In the genomic region with DNA sequence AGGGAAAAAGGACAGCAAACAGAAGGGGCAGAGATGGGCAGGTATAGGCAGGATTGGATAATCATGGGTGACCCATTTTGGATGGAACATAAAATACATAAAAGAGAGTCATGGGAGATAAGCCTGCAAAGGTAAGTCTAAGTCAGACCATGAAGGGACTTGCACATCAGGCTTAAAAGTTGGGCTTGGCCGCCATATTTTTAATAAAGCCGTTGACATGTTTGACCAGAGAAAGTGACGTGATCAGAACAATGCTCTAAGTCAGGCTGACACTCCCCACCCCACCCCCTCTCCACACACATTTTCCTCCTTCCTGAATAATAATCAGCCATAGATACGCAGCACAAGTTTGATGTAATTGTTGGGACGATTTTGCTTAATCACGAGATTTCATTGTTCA, we compare ENCODE assay signal across 33 cellular contexts. TPM values are rescaled to one million over a fixed set of nuclear protein-coding genes. Genes with fewer than 3 reads are reported as not detected.
DNase-seq lines count a peak whose midpoint lies in the region; ATAC-seq, FAIRE-seq and TF ChIP-seq lines count a peak whose summit lies in the region.
"Had no signal": no experiment of that assay in that cellular context is flagged by ENCODE, and none has a peak within 500 bp of the region (broad histone marks: within the 10 kb centered on the region; RNA-seq: fewer than 3 reads in every experiment).

No MANE protein-coding gene starts in this region.

- H3K9me1 ChIP-seq in K562 (ENCODE audit: control insufficient read depth, insufficient read depth, low read length): no peaks in the 10 kb centered on the region

- H3K4me3 ChIP-seq in K562: no peak overlapping the region
- H3K4me3 ChIP-seq in esophagus muscularis mucosa: no peak overlapping the region
- H3K4me3 ChIP-seq: A549; BLaER1; BLaER1 treated with 17β-estradiol and CSF1 and Interleukin-3, amounts not matched to agents 10 nM and 100 nM had no signal

- H3K9me3 ChIP-seq in K562 (replicated peaks; ENCODE audit: control insufficient read depth, insufficient read depth, low read depth, low read length) (peaks cover 20% of the 10 kb centered on the region), esophagus muscularis mucosa (peaks cover 0 to 14% (median 4%) of the 10 kb centered on the region in 4 donors)
- H3K9me3 ChIP-seq: BE2C, Caco-2 had no signal

- intact Hi-C loops in K562 (cut with micrococcal nuclease) (loop anchor here (1.0 to 2.0 kb wide), 2 partner anchors 40 to 73 kb away; no protein-coding TSS in a partner anchor), esophagus muscularis mucosa (cut with DNase I) (no loop called here)

- DNase-seq in HTR-8/SVneo (ENCODE audit: insufficient read length, low spot score): no peak
- DNase-seq in K562 (ENCODE audit: extremely low read depth in 1 of 4, low spot score in 3 of 4): no peak
- peak; percentile 39 for DNase-seq in esophagus muscularis mucosa (ENCODE audit: extremely low spot score)
- no peak for DNase-seq in activated T-cell treated with anti-CD3 and anti-CD28 coated beads, Interleukin-2, amount 50 U/mL, for 1 hour
- DNase-seq in NCI-H146 (lab: John Stamatoyannopoulos, UW): no peak
- DNase-seq: 8988T; ACHN; AML-193; BE2C; C1 segment of cervical spinal cord; Caco-2; Calu3; CD4-positive, alpha-beta memory T cell; CD4-positive, alpha-beta T cell; CD4-positive, CD25-positive, alpha-beta regulatory T cell; CD8-positive, alpha-beta memory T cell; CD8-positive, alpha-beta T cell; COR-L47; DMS 273 treated with DMSO at 0.1 percent for 48 hours; DMS153; DMS53; DMS79; DMS79 treated with DMSO at 0.1 percent for 48 hours; DND-41; EL had no signal

- TF ChIP-seq RAD21 in K562 (CRISPR knock-in tag; conservative IDR thresholded peaks at IDR 0.05 in 1 of 2, IDR thresholded peaks at IDR 0.05 in 1 of 2): no peak

- H3K4me2 ChIP-seq in K562 (ENCODE audit: insufficient read depth, low read length): peak overlapping the region; percentile 61
- H3K4me2 ChIP-seq: A549; BLaER1; BLaER1 treated with 17β-estradiol and CSF1 and Interleukin-3, amounts not matched to agents 10 nM and 100 nM had no signal

- H3K36me3 ChIP-seq in K562 (ENCODE audit: control insufficient read depth, insufficient read depth, low read length): peaks cover 2% of the 10 kb centered on the region; the same call in 2 of the 3 replicates
- no peaks in the 10 kb centered on the region for H3K36me3 ChIP-seq in esophagus muscularis mucosa
- H3K36me3 ChIP-seq: BE2C; BLaER1; BLaER1 treated with 17β-estradiol and CSF1 and Interleukin-3, amounts not matched to agents 10 nM and 100 nM had no signal

- ATAC-seq in K562 (peak; percentile 20), GM18498 (IDR thresholded peaks at IDR 0.05; ENCODE audit: unreplicated experiment) (no peak)
- ATAC-seq: A549; CD8-positive, alpha-beta T cell had no signal

- 16% methylated on average over 6 of the region's 6 CpGs for WGBS in K562 (ENCODE audit: insufficient coverage, low coverage, missing lambda C conversion rate)
- WGBS in esophagus muscularis mucosa: 76% methylated on average over 6 of the region's 6 CpGs

- H4K20me1 ChIP-seq in K562 (replicated peaks; ENCODE audit: control insufficient read depth, insufficient read depth, low read length): no peaks in the 10 kb centered on the region
- H4K20me1 ChIP-seq: BLaER1; BLaER1 treated with 17β-estradiol and CSF1 and Interleukin-3, amounts not matched to agents 10 nM and 100 nM had no signal

- no peaks in the 10 kb centered on the region for H3K27me3 ChIP-seq in K562 (ENCODE audit: control insufficient read depth in 2 of 2, insufficient read depth in 2 of 2, low read length in 2 of 2)
- H3K27me3 ChIP-seq in esophagus muscularis mucosa: no peaks in the 10 kb centered on the region
- H3K27me3 ChIP-seq: BLaER1; BLaER1 treated with 17β-estradiol and CSF1 and Interleukin-3, amounts not matched to agents 10 nM and 100 nM had no signal

- peak overlapping the region; percentile 66 for H3K27ac ChIP-seq in K562 (ENCODE audit: extremely low read depth, low read depth, low read length)
- no peak overlapping the region for H3K27ac ChIP-seq in esophagus muscularis mucosa (replicated peaks in 1 of 4)
- H3K27ac ChIP-seq: 22Rv1; A549; BLaER1; BLaER1 treated with 17β-estradiol and CSF1 and Interleukin-3, amounts not matched to agents 10 nM and 100 nM; C4-2B had no signal

- POLR2A ChIA-PET in K562 (lab: Yijun Ruan, JAX): no interaction called here

- in situ Hi-C loops in K562 (cut with MboI): no loop called here

- TF ChIP-seq CTCF in K562 (IDR thresholded peaks at IDR 0.05 in 2 of 3, conservative IDR thresholded peaks at IDR 0.05 in 1 of 3; ENCODE audit: insufficient read depth in 2 of 3, low read depth in 1 of 3, low read length in 3 of 3): no peak
- TF ChIP-seq CTCF in esophagus muscularis mucosa (IDR thresholded peaks at IDR 0.05): no peak

- H3K4me1 ChIP-seq in K562 (replicated peaks in 1 of 2; ENCODE audit: control insufficient read depth in 2 of 2, insufficient read depth in 2 of 2, low read length in 2 of 2) (peaks cover 5 to 29% of the 10 kb centered on the region in 2 experiments), esophagus muscularis mucosa (no peaks in the 10 kb centered on the region)
- H3K4me1 ChIP-seq: A549; BE2C; BLaER1; BLaER1 treated with 17β-estradiol and CSF1 and Interleukin-3, amounts not matched to agents 10 nM and 100 nM; Caco-2 had no signal

- no peaks in the 10 kb centered on the region for H3K79me2 ChIP-seq in K562 (ENCODE audit: control insufficient read depth, insufficient read depth, low read length)

- TF ChIP-seq POLR2A in K562 (conservative IDR thresholded peaks at IDR 0.05) (no peak), esophagus muscularis mucosa (IDR thresholded peaks at IDR 0.05; ENCODE audit: low read depth) (no peak)

- peak overlapping the region in 1 of 2 experiments; percentile 27; a peak in 1 of 4 replicates for H3K9ac ChIP-seq in K562 (ENCODE audit: insufficient read depth in 1 of 2, low read depth in 2 of 2, low read length in 2 of 2)
- H3K9ac ChIP-seq: BLaER1; BLaER1 treated with 17β-estradiol and CSF1 and Interleukin-3, amounts not matched to agents 10 nM and 100 nM had no signal

- H2AFZ ChIP-seq in K562 (ENCODE audit: low read depth, low read length): peak overlapping the region; percentile 77

- FAIRE-seq in HTR-8/SVneo (lab: Jason Lieb, UNC) (peak; percentile 74), K562 (lab: Jason Lieb, UNC) (no peak)
- FAIRE-seq: A204.1, A549, D721Med had no signal

- BruUV-seq in K562 (replicated peaks; lab: Mats Ljungman, UMichigan): no TSS peak

- no peak for TF ChIP-seq EP300 in K562 (IDR thresholded peaks at IDR 0.05; ENCODE audit: low read length)
- TF ChIP-seq EP300 in esophagus muscularis mucosa (IDR thresholded peaks at IDR 0.05): no peak

- CTCF ChIA-PET in K562 (lab: Yijun Ruan, JAX; ENCODE audit: low intra/inter-chr PET ratio): no interaction called here

TF ChIP-seq in K562, 482 proteins besides CTCF, POLR2A, EP300 and RAD21 (continues in another document):
- peak in 1 of 3 experiments; percentile 57 for TF ChIP-seq YY1 (IDR thresholded peaks at IDR 0.05; ENCODE audit: borderline replicate concordance in 1 of 3, control insufficient read depth in 1 of 3, extremely low read depth in 1 of 3, insufficient read depth in 3 of 3, insufficient read length in 1 of 3, insufficient replicate concordance in 2 of 3, low read depth in 1 of 3, low read length in 2 of 3)

RNA-seq across cellular contexts. Expression of a gene that starts 54.0 kb away (rescaled TPM):
- total RNA-seq in K562 (2011; cell fraction: chromatin; rRNA removed; ENCODE audit: low replicate concordance): 39.3 and 104 TPM in 2 replicates
- total RNA-seq in K562 (2011; cell fraction: nucleolus; rRNA removed): 27.3 and 33.6 TPM in 2 replicates
- 59.0 and 64.3 TPM in 2 replicates for total RNA-seq in K562 (2011; cell fraction: nucleoplasm; rRNA removed)
- total RNA-seq in K562 (2014; rRNA removed) (104 and 111 TPM in 2 replicates), K562 (2014; rRNA removed; fragmentation: Illumina TruSeq; extraction: Trizol) (138 and 139 TPM in 2 replicates), K562 (2015; rRNA removed; fragmentation: Illumina TruSeq; extraction: Trizol) (109 and 120 TPM in 2 replicates), K562 (2021) (75.5 and 86.0 TPM in 2 replicates), esophagus muscularis mucosa (10 to 100 TPM; 40.5 to 63.3 (median 45.8) TPM)
- polyA plus RNA-seq in K562 (2011; rRNA removed) (95.4 and 113 TPM in 2 replicates), K562 (2014; fragmentation: Illumina TruSeq; extraction: Trizol) (134 and 140 TPM in 2 replicates), K562 (2014; fragmentation: Nextera tagmentation; extraction: Ambion mirVana) (100 to 1,000 TPM; 341 to 351 TPM), K562 (2014; rRNA removed) (145 and 162 TPM in 2 replicates)
- 38.5 and 52.8 TPM in 2 replicates for polyA plus RNA-seq in K562 (2011; cell fraction: cytosol; rRNA removed)
- polyA plus RNA-seq in K562 (2011; cell fraction: nucleus; rRNA removed): 86.8 and 172 TPM in 2 replicates
- polyA plus RNA-seq in K562 (2012): 48.6 and 76.2 TPM in 2 replicates
- 44.0 and 49.0 TPM in 2 replicates for polyA minus RNA-seq in K562 (2011; rRNA and poly(A)+ RNA removed)
- polyA minus RNA-seq in K562 (2011; cell fraction: cytosol; rRNA and poly(A)+ RNA removed): 16.0 and 20.2 TPM in 2 replicates
- 22.1 and 46.5 TPM in 2 replicates for polyA minus RNA-seq in K562 (2011; cell fraction: nucleus; rRNA and poly(A)+ RNA removed)

RNA-seq across cellular contexts. Expression of a gene that starts 54.2 kb away (rescaled TPM):
- 16.0 and 45.2 TPM in 2 replicates for total RNA-seq in K562 (2011; cell fraction: chromatin; rRNA removed; ENCODE audit: low replicate concordance)
- 15.5 and 16.6 TPM in 2 replicates for total RNA-seq in K562 (2011; cell fraction: nucleolus; rRNA removed)
- 32.4 and 41.8 TPM in 2 replicates for total RNA-seq in K562 (2011; cell fraction: nucleoplasm; rRNA removed)
- 88.7 and 91.7 TPM in 2 replicates for total RNA-seq in K562 (2014; rRNA removed)
- 274 and 308 TPM in 2 replicates for total RNA-seq in K562 (2014; rRNA removed; fragmentation: Illumina TruSeq; extraction: Trizol)
- total RNA-seq in K562 (2015; rRNA removed; fragmentation: Illumina TruSeq; extraction: Trizol): 149 and 162 TPM in 2 replicates
- 184 and 200 TPM in 2 replicates for total RNA-seq in K562 (2021)
- 291 and 412 TPM in 2 replicates for polyA plus RNA-seq in K562 (2011; rRNA removed)
- 71.1 and 145 TPM in 2 replicates for polyA plus RNA-seq in K562 (2011; cell fraction: cytosol; rRNA removed)
- polyA plus RNA-seq in K562 (2011; cell fraction: nucleus; rRNA removed): 26.1 and 65.3 TPM in 2 replicates
- 198 and 258 TPM in 2 replicates for polyA plus RNA-seq in K562 (2012)
- 145 and 154 TPM in 2 replicates for polyA plus RNA-seq in K562 (2014; fragmentation: Illumina TruSeq; extraction: Trizol)
- 1,000 to 10,000 TPM in 1 of 2 experiments, 100 to 1,000 TPM in 1; 887 to 1,070 TPM for polyA plus RNA-seq in K562 (2014; fragmentation: Nextera tagmentation; extraction: Ambion mirVana)
- polyA plus RNA-seq in K562 (2014; rRNA removed): 174 and 213 TPM in 2 replicates
- 94.8 and 103 TPM in 2 replicates for polyA minus RNA-seq in K562 (2011; rRNA and poly(A)+ RNA removed)
- 52.1 and 55.2 TPM in 2 replicates for polyA minus RNA-seq in K562 (2011; cell fraction: cytosol; rRNA and poly(A)+ RNA removed)
- 12.5 and 19.8 TPM in 2 replicates for polyA minus RNA-seq in K562 (2011; cell fraction: nucleus; rRNA and poly(A)+ RNA removed)
- 10 to 100 TPM; 29.7 to 73.5 (median 57.7) TPM for total RNA-seq in esophagus muscularis mucosa
